In genomic region chr19:41691268-41691970, GRCh38 we compare ENCODE assay signal across 1 cellular context.
TF ChIP-seq lines count a peak whose summit lies in the region.

No MANE protein-coding gene starts in this region.

TF ChIP-seq in GM12878, 131 proteins besides CTCF, POLR2A, EP300 and RAD21:
- TF ChIP-seq SMC3 (IDR thresholded peaks at IDR 0.05; ENCODE audit: borderline replicate concordance, low read length) (peak; percentile 51), IRF5 (IDR thresholded peaks at IDR 0.05; ENCODE audit: borderline replicate concordance) (no peak), HDAC2 (IDR thresholded peaks at IDR 0.05) (no peak), ZNF274 (IDR thresholded peaks at IDR 0.05; ENCODE audit: insufficient read depth, insufficient read length) (no peak), CBFB (IDR thresholded peaks at IDR 0.05; ENCODE audit: low read depth) (no peak), NFXL1 (IDR thresholded peaks at IDR 0.05; ENCODE audit: borderline replicate concordance) (no peak)
TF ChIP-seq in GM12878: peak in this region for 1.
